Comparison of ENCODE assay signal across 1 cellular context in the genomic region with DNA sequence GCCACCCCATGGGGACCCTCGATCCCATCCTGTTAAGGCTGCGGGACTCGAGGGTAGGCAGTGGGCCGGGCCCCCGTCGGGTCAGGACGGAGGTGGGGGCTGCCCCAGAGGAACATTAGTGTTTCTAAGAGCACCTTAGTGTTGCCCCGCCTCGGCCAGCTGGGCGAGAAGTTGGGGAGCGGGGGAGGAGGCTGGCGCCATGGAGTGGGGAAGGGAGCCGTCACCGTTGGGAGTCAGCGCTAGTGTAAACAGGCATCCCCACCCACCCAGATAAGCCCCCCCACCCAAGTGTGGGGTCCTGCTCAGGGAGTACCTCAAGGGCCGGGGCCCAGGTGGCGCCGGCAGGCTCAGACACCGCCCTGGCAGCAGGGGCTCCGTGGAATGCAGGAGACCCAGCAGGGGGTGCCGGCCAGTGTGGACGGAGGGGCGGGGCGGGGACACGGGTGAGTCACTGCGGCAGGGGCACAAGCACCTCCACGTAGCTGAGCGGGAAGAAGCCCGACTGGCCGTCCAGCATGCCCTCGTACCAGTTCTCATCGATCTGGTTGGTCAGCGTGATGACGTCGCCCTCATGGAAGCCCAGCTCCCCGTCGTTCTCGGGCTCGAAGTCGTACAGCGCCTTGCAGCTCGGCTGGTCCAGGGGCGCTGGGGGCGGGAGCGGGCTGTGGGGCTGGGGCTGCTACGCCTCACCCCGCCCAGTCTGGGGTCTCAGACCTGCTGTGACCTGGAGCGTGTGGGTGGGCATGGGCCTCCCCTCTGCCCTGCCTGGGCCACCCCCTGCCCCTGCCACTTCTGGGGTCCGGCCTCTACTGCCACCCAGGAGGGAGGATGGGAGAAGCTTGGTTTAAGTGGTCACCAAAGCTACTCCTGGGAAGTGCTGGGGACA.
TF ChIP-seq lines count a peak whose summit lies in the region.

No MANE protein-coding gene starts in this region.

TF ChIP-seq in K562, 482 proteins besides CTCF, POLR2A, EP300 and RAD21 (continued from another document):
- TF ChIP-seq E2F6 (IDR thresholded peaks at IDR 0.05; ENCODE audit: borderline replicate concordance in 1 of 2, extremely low read depth in 1 of 2, insufficient read depth in 1 of 2, insufficient read length in 1 of 2, low read depth in 1 of 2, low read length in 1 of 2, poor library complexity in 1 of 2, severe bottlenecking in 1 of 2) (peak; percentile 27 to 51), ZNF644 (tag; IDR thresholded peaks at IDR 0.05; ENCODE audit: low read depth) (no peak), POLR2G (IDR thresholded peaks at IDR 0.05; ENCODE audit: low read depth, low read length) (peak; percentile 71)
TF ChIP-seq in K562: peak in this region for 11.
